Comparison of ENCODE assay signal across 10 cellular contexts in genomic region chrX:37846141-37846540, GRCh38. TPM values are rescaled to one million over a fixed set of nuclear protein-coding genes. Genes with fewer than 3 reads are reported as not detected.
DNase-seq lines count a peak whose midpoint lies in the region; ATAC-seq, FAIRE-seq and TF ChIP-seq lines count a peak whose summit lies in the region.
"Had no signal": no experiment of that assay in that cellular context is flagged by ENCODE, and none has a peak within 500 bp of the region (broad histone marks: within the 10 kb centered on the region; RNA-seq: fewer than 3 reads in every experiment).

No MANE protein-coding gene starts in this region.

- H3K4me1 ChIP-seq in left ventricle myocardium inferior (peaks cover 13% of the 10 kb centered on the region), keratinocyte (ENCODE audit: control insufficient read depth, extremely low read depth, insufficient read depth, low read length) (no peaks in the 10 kb centered on the region), vagina (peaks cover 7% of the 10 kb centered on the region)

- H3K27me3 ChIP-seq in left ventricle myocardium inferior (ENCODE audit: low read depth) (no peaks in the 10 kb centered on the region), keratinocyte (ENCODE audit: control insufficient read depth, extremely low read depth, insufficient read depth, low read length) (no peaks in the 10 kb centered on the region), vagina (no peaks in the 10 kb centered on the region)

- in situ Hi-C loops in astrocyte of the cerebellum (cut with HindIII; ENCODE audit: low sequenced_read_pairs), result no loop called here

- H3K36me3 ChIP-seq in left ventricle myocardium inferior (no peaks in the 10 kb centered on the region), keratinocyte (ENCODE audit: control insufficient read depth in 2 of 2, extremely low read depth in 1 of 2, insufficient read depth in 2 of 2, low read length in 2 of 2) (no peaks in the 10 kb centered on the region), vagina (peaks cover 0 to under 1% of the 10 kb centered on the region in 2 donors)

- intact Hi-C loops in left ventricle myocardium inferior (cut with micrococcal nuclease), result no loop called here
- intact Hi-C loops in cardiac septum (cut with DNase I), result no loop called here
- intact Hi-C loops in vagina (cut with DNase I), result loop anchor here (5.0 kb wide), 1 partner anchor 376 kb away; the partner anchor contains the start of gene SRPX

- H3K9ac ChIP-seq in keratinocyte (ENCODE audit: control insufficient read depth, extremely low read depth, insufficient read depth, low read length), result no peak overlapping the region

- H3K79me2 ChIP-seq in keratinocyte (ENCODE audit: control insufficient read depth, insufficient read depth, low read length), result no peaks in the 10 kb centered on the region

- TF ChIP-seq POLR2A in vagina (IDR thresholded peaks at IDR 0.05), result no peak

- H3K27ac ChIP-seq in left ventricle myocardium inferior (replicated peaks) (no peak overlapping the region), keratinocyte (ENCODE audit: control insufficient read depth, insufficient read depth, low read length) (peak overlapping the region; percentile 58), vagina (peak overlapping the region; percentile 83)

- H4K20me1 ChIP-seq in keratinocyte (ENCODE audit: control insufficient read depth, extremely low read depth, insufficient read depth, low read length), result no peaks in the 10 kb centered on the region

- H2AFZ ChIP-seq in keratinocyte (ENCODE audit: control insufficient read depth, low read length), result no peak overlapping the region

- TF ChIP-seq CTCF in left ventricle myocardium inferior (IDR thresholded peaks at IDR 0.05; ENCODE audit: borderline replicate concordance) (no peak), astrocyte of the cerebellum (IDR thresholded peaks at IDR 0.05; ENCODE audit: low read depth, low read length, missing control alignments) (no peak), keratinocyte (optimal IDR thresholded peaks at IDR 0.05 in 1 of 3, IDR thresholded peaks at IDR 0.05 in 1 of 3, conservative IDR thresholded peaks at IDR 0.05 in 1 of 3; ENCODE audit: extremely low read depth in 1 of 3, insufficient read depth in 2 of 3, low read length in 3 of 3) (no peak), vagina (IDR thresholded peaks at IDR 0.05) (no peak)

- H3K4me3 ChIP-seq in left ventricle myocardium inferior, result peak overlapping the region; percentile 81
- H3K4me3 ChIP-seq in astrocyte of the cerebellum (ENCODE audit: low read depth, low read length), result peak overlapping the region; percentile 61
- H3K4me3 ChIP-seq in keratinocyte (ENCODE audit: control insufficient read depth in 2 of 3, extremely low read depth in 1 of 3, insufficient read depth in 2 of 3, low read depth in 1 of 3, low read length in 3 of 3), result peak overlapping the region in 1 of 3 experiments; percentile 68
- peak overlapping the region in 1 of 2 donors; percentile 77 for H3K4me3 ChIP-seq in vagina

- no peak for ATAC-seq in GM18870 (IDR thresholded peaks at IDR 0.05; ENCODE audit: unreplicated experiment)

- H3K9me1 ChIP-seq in keratinocyte (ENCODE audit: control insufficient read depth, extremely low read depth, insufficient read depth, low read length), result no peaks in the 10 kb centered on the region

- dilution Hi-C loops in keratinocyte (cut with MboI; ENCODE audit: extremely low pct_ligation_motif_present, low sequenced_read_pairs), result no loop called here

- H3K9me3 ChIP-seq in left ventricle myocardium inferior (replicated peaks), result no peaks in the 10 kb centered on the region
- no peaks in the 10 kb centered on the region for H3K9me3 ChIP-seq in keratinocyte (ENCODE audit: control insufficient read depth, low read depth, low read length)
- H3K9me3 ChIP-seq in vagina, result no peaks in the 10 kb centered on the region

- H3K4me2 ChIP-seq in keratinocyte (ENCODE audit: control insufficient read depth, extremely low read depth, insufficient read depth, low read depth, low read length), result peak overlapping the region; percentile 64

- no peak for FAIRE-seq in keratinocyte (lab: Jason Lieb, UNC)

- DNase-seq in left ventricle myocardium inferior (no peak), cardiac septum (ENCODE audit: low spot score) (no peak), astrocyte of the cerebellum (ENCODE audit: low read depth) (peak; percentile 8), keratinocyte (ENCODE audit: low read depth, low spot score) (no peak), vagina (ENCODE audit: extremely low spot score in 2 of 2) (no peak), mesenteric fat pad (ENCODE audit: low spot score) (no peak), hippocampal formation (lab: John Stamatoyannopoulos, UW) (no peak)
- DNase-seq: activated gamma-delta T cell treated with Interleukin-2 at 50 U/mL for 16 hours, islet precursor cell had no signal

RNA-seq across cellular contexts. Expression of gene DYNLT3, which starts 1.2 kb away (rescaled TPM):
- total RNA-seq in left ventricle myocardium inferior (17.6 TPM), cardiac septum (37.6 TPM), vagina (18.7 TPM), mesenteric fat pad (30.0 TPM)
- 25.9 to 37.3 TPM (median 30.4 TPM) in 3 replicates for polyA plus RNA-seq in keratinocyte
- polyA plus RNA-seq in keratinocyte (2011; ENCODE audit: low read depth), result 9.8 TPM
- polyA plus RNA-seq in keratinocyte (2011; cell fraction: cytosol; rRNA removed), result 23.4 and 43.9 TPM in 2 replicates
- polyA plus RNA-seq in keratinocyte (2011; cell fraction: nucleus; rRNA removed), result 9.9 and 14.6 TPM in 2 replicates
- polyA plus RNA-seq in keratinocyte (2012; ENCODE audit: low replicate concordance), result 26.9 and 34.6 TPM in 2 replicates
- polyA minus RNA-seq in keratinocyte, result 3.6 to 16.7 TPM (median 12.5 TPM) in 3 replicates
- polyA minus RNA-seq in keratinocyte (2011; cell fraction: cytosol; rRNA and poly(A)+ RNA removed), result 19.4 TPM
- 4.5 and 7.2 TPM in 2 replicates for polyA minus RNA-seq in keratinocyte (2011; cell fraction: nucleus; rRNA and poly(A)+ RNA removed)
